ENCODE assay signal across 8 cellular contexts in genomic region chr1:87084247-87084836, GRCh38.
DNase-seq lines count a peak whose midpoint lies in the region; ATAC-seq and TF ChIP-seq lines count a peak whose summit lies in the region.

No MANE protein-coding gene starts in this region.

- H2BK5ac ChIP-seq in mesendoderm (ENCODE audit: low read length) = no peak overlapping the region

- H3K9me2 ChIP-seq in neural cell (ENCODE audit: insufficient read depth, low read length) = no peaks in the 10 kb centered on the region

- ATAC-seq in HG02885 (IDR thresholded peaks at IDR 0.05; ENCODE audit: poor library complexity, unreplicated experiment) (peak; percentile 42), GM18505 (IDR thresholded peaks at IDR 0.05; ENCODE audit: unreplicated experiment) (no peak)

- H3K4me2 ChIP-seq in neural cell (ENCODE audit: low read length) (no peak overlapping the region), mesendoderm (ENCODE audit: low read length) (no peak overlapping the region)

- no peak overlapping the region for H4K5ac ChIP-seq in mesendoderm (ENCODE audit: low read length)

- no peaks in the 10 kb centered on the region for H3K79me1 ChIP-seq in mesendoderm (ENCODE audit: low read length)

- H3K27me3 ChIP-seq in neural cell (ENCODE audit: insufficient read depth, low read depth, low read length) = no peaks in the 10 kb centered on the region
- H3K27me3 ChIP-seq in mesendoderm (ENCODE audit: insufficient read depth, low read length, poor library complexity) = no peaks in the 10 kb centered on the region

- H3K79me2 ChIP-seq in neural cell (replicated peaks; ENCODE audit: insufficient read depth, low read length) = no peaks in the 10 kb centered on the region
- H3K79me2 ChIP-seq in mesendoderm (ENCODE audit: control insufficient read depth, insufficient read depth, low read length) = no peaks in the 10 kb centered on the region

- no peaks in the 10 kb centered on the region for H3K36me3 ChIP-seq in neural cell (ENCODE audit: insufficient read depth, low read length)
- H3K36me3 ChIP-seq in mesendoderm (ENCODE audit: control insufficient read depth, insufficient read depth, low read length) = no peaks in the 10 kb centered on the region

- H3K23ac ChIP-seq in mesendoderm (ENCODE audit: low read length) = no peak overlapping the region

- no peaks in the 10 kb centered on the region for H4K20me1 ChIP-seq in neural cell (ENCODE audit: insufficient read depth)

- no peak for TF ChIP-seq POLR2A in GM18505 (IDR thresholded peaks at IDR 0.05; ENCODE audit: borderline replicate concordance, extremely low read depth, insufficient read depth, insufficient read length)

- H3K27ac ChIP-seq in neural cell (ENCODE audit: low read length) (no peak overlapping the region), mesendoderm (ENCODE audit: low read depth, low read length) (no peak overlapping the region)

- H3K56ac ChIP-seq in mesendoderm (ENCODE audit: low read length) = no peak overlapping the region

- H2AFZ ChIP-seq in neural cell (ENCODE audit: low read depth, low read length) = no peak overlapping the region

- no CpG with 5 or more reads among the region's 3 CpGs for WGBS in mesendoderm (ENCODE audit: extremely low coverage, insufficient coverage, low lambda C conversion rate)

- no peak overlapping the region for H3K4ac ChIP-seq in mesendoderm (ENCODE audit: low read depth, low read length)

- no peak overlapping the region for H4K8ac ChIP-seq in mesendoderm (ENCODE audit: low read depth, low read length)

- H2BK15ac ChIP-seq in mesendoderm (replicated peaks; ENCODE audit: low read depth) = no peak overlapping the region

- H2AK5ac ChIP-seq in mesendoderm (ENCODE audit: low read length) = no peak overlapping the region

- no peaks in the 10 kb centered on the region for H3F3A ChIP-seq in neural cell (ENCODE audit: insufficient read depth, low read length, poor library complexity, severe bottlenecking)

- no peak overlapping the region for H3K4me3 ChIP-seq in neural cell (ENCODE audit: low read length)
- no peak overlapping the region for H3K4me3 ChIP-seq in mesendoderm (ENCODE audit: low read length)

- DNase-seq in COLO829 (ENCODE audit: low spot score) (peak; percentile 12), NCI-H774 (lab: John Stamatoyannopoulos, UW) (peak; percentile 8), dermis blood vessel endothelial cell (peak; percentile 60), activated gamma-delta T cell treated with Interleukin-2 at 50 U/mL for 16 hours (no peak), mesendoderm (no peak)

- H3K18ac ChIP-seq in mesendoderm (ENCODE audit: low read length) = no peak overlapping the region

- peak; percentile 78 for TF ChIP-seq RAD21 in neural cell (conservative IDR thresholded peaks at IDR 0.05)

- H3K9me3 ChIP-seq in neural cell (ENCODE audit: low read length) = no peaks in the 10 kb centered on the region

- H3K4me1 ChIP-seq in mesendoderm (ENCODE audit: control insufficient read depth, low read depth, low read length) = no peaks in the 10 kb centered on the region

- H3K9ac ChIP-seq in neural cell (ENCODE audit: low read length) (no peak overlapping the region), mesendoderm (ENCODE audit: low read length) (no peak overlapping the region)

- TF ChIP-seq EP300 in neural cell (conservative IDR thresholded peaks at IDR 0.05; ENCODE audit: poor library complexity, severe bottlenecking) = no peak

- peak; percentile 73 for TF ChIP-seq CTCF in neural cell (IDR thresholded peaks at IDR 0.05; ENCODE audit: poor library complexity, severe bottlenecking)

- no peak overlapping the region for H2BK120ac ChIP-seq in mesendoderm (ENCODE audit: low read depth, low read length)

TF ChIP-seq in neural cell, 6 proteins besides CTCF, POLR2A, EP300 and RAD21:
- TF ChIP-seq EZH2 (IDR thresholded peaks at IDR 0.05; ENCODE audit: borderline replicate concordance, insufficient read depth, low read length, poor library complexity, severe bottlenecking) = no peak
- peak; percentile 77 for TF ChIP-seq SMC3 (conservative IDR thresholded peaks at IDR 0.05; ENCODE audit: poor library complexity)

Comparison
In these comparisons a context has a peak if more than half of its experiments do, and no peak if none do; other contexts are left out.
1. DNase-seq: peak in COLO829 (single experiment), NCI-H774 (single experiment) and dermis blood vessel endothelial cell (single experiment); none in activated gamma-delta T cell treated with Interleukin-2 at 50 U/mL for 16 hours (single experiment) and mesendoderm (single experiment).